In the genomic region with DNA sequence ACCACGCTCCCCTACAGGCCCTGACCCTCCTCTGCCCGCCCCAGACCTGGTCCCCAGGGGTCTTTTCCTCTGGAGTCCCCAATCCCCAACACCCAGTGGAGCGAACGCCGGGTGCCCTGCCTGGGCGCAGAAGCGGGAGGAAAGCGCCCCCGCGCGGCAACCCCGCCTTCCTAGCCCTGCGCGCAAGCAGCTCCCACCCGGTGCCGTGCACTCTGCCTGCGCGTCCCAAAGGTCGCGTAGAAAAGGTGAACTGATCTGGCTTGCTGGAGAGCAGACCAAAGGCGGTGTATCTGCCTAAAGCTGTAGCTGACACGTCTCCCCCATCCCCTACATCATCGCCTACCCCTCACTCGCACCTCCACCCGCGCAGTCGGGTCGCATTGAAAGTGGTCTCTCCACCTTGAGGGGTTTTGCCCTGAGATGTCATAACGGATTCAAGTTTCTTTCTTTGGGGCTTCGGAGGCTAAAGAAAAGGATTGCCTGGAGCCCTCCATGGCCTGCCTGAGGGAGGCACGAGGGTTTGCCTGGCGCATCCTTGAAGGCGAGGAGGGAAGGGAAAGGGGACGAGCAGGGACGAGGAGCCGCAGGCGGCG, we compare ENCODE assay signal across 9 cellular contexts. TPM values are rescaled to one million over a fixed set of nuclear protein-coding genes. Genes with fewer than 3 reads are reported as not detected.
DNase-seq lines count a peak whose midpoint lies in the region; ATAC-seq and TF ChIP-seq lines count a peak whose summit lies in the region.
"Had no signal": no experiment of that assay in that cellular context is flagged by ENCODE, and none has a peak within 500 bp of the region (broad histone marks: within the 10 kb centered on the region; RNA-seq: fewer than 3 reads in every experiment).

No MANE protein-coding gene starts in this region.

- H4K91ac ChIP-seq in trophoblast cell (ENCODE audit: low read depth, low read length), result no peak overlapping the region

- H4K8ac ChIP-seq in trophoblast cell (ENCODE audit: low read depth, low read length), result no peak overlapping the region

- ATAC-seq in T-helper 17 cell, result peak; percentile 57
- no peak for ATAC-seq in GM21367 (IDR thresholded peaks at IDR 0.05; ENCODE audit: unreplicated experiment)
- no peak for ATAC-seq in HG03039 (IDR thresholded peaks at IDR 0.05; ENCODE audit: unreplicated experiment)

- WGBS in trophoblast cell (ENCODE audit: extremely low coverage, insufficient coverage, insufficient read length), result no CpG with 5 or more reads among the region's 38 CpGs

- H3K9me3 Mint-ChIP-seq in endothelial cell (ENCODE audit: unreplicated experiment), result no peaks in the 10 kb centered on the region

- H2BK12ac ChIP-seq in trophoblast cell (ENCODE audit: low read length), result no peak overlapping the region

- no peak overlapping the region for H3K23ac ChIP-seq in trophoblast cell (ENCODE audit: low read length)

- H3K27me3 ChIP-seq in trophoblast cell (ENCODE audit: insufficient read depth, low read length), result peaks cover 74% of the 10 kb centered on the region

- H4K12ac ChIP-seq in trophoblast cell (ENCODE audit: low read depth, low read length), result no peak overlapping the region

- peak overlapping the region; percentile 9 for H3K4me2 ChIP-seq in trophoblast cell (ENCODE audit: low read length)

- peak; percentile 41 for TF ChIP-seq CTCF in endothelial cell (IDR thresholded peaks at IDR 0.05; ENCODE audit: unreplicated experiment)

- H3K14ac ChIP-seq in trophoblast cell (ENCODE audit: low read length), result no peak overlapping the region

- no peak overlapping the region for H3K18ac ChIP-seq in trophoblast cell (ENCODE audit: low read length)

- H3K79me1 ChIP-seq in trophoblast cell (ENCODE audit: low read length), result no peaks in the 10 kb centered on the region

- peaks cover 30 to 35% of the 10 kb centered on the region in 2 experiments for H3K4me1 ChIP-seq in trophoblast cell (ENCODE audit: control insufficient read depth in 1 of 2, insufficient read depth in 2 of 2, low read length in 2 of 2)

- peak overlapping the region; percentile 84 for H3K4me3 Mint-ChIP-seq in T-helper 17 cell
- peak overlapping the region; percentile 80 for H3K4me3 Mint-ChIP-seq in endothelial cell (ENCODE audit: unreplicated experiment)

- H3K4me3 ChIP-seq in trophoblast cell (ENCODE audit: low read depth, low read length), result no peak overlapping the region

- no peak overlapping the region for H2BK120ac ChIP-seq in trophoblast cell (ENCODE audit: insufficient read depth, low read length, poor library complexity)

- H2AFZ ChIP-seq in trophoblast cell (ENCODE audit: insufficient read depth, low read length, poor library complexity), result no peak overlapping the region

- no peak overlapping the region for H2AK5ac ChIP-seq in trophoblast cell (ENCODE audit: low read length)

- peaks cover 92% of the 10 kb centered on the region for H3K27me3 Mint-ChIP-seq in T-helper 17 cell
- H3K27me3 Mint-ChIP-seq in endothelial cell (ENCODE audit: unreplicated experiment), result peaks cover 44% of the 10 kb centered on the region

- no peak overlapping the region for H3K4ac ChIP-seq in trophoblast cell (ENCODE audit: low read depth, low read length)

- DNase-seq in D341Med (ENCODE audit: low spot score), result peak; percentile 72
- no peak for DNase-seq in T-helper 17 cell
- peak; percentile 57 for DNase-seq in endothelial cell (ENCODE audit: low spot score)
- no peak for DNase-seq in trophoblast cell
- DNase-seq in inferior parietal cortex (ENCODE audit: extremely low spot score), result no peak
- no peak for DNase-seq in NCI-H1417 treated with DMSO at 0.1 percent for 48 hours (lab: John Stamatoyannopoulos, UW)
- DNase-seq: activated CD4-positive, CD25-positive, alpha-beta regulatory T cell had no signal

- H3K4me1 Mint-ChIP-seq in T-helper 17 cell (peaks cover 36% of the 10 kb centered on the region), endothelial cell (ENCODE audit: unreplicated experiment) (peaks cover 48% of the 10 kb centered on the region)

- H2BK5ac ChIP-seq in trophoblast cell (ENCODE audit: low read depth, low read length, poor library complexity), result no peak overlapping the region

- H3K36me3 ChIP-seq in trophoblast cell (ENCODE audit: control insufficient read depth in 1 of 2, insufficient read depth in 2 of 2, low read length in 2 of 2), result no peaks in the 10 kb centered on the region

- H3K79me2 ChIP-seq in trophoblast cell (ENCODE audit: control insufficient read depth, insufficient read depth, low read length, poor library complexity), result no peaks in the 10 kb centered on the region

- H3K36me3 Mint-ChIP-seq in T-helper 17 cell (ENCODE audit: low read depth) (peaks cover 13% of the 10 kb centered on the region), endothelial cell (ENCODE audit: low read depth, unreplicated experiment) (peaks cover 56% of the 10 kb centered on the region)

- H3K9ac ChIP-seq in trophoblast cell (ENCODE audit: low read length), result no peak overlapping the region

- H3K27ac Mint-ChIP-seq in T-helper 17 cell, result peak overlapping the region; percentile 80
- peak overlapping the region; percentile 16 for H3K27ac Mint-ChIP-seq in endothelial cell (ENCODE audit: unreplicated experiment)

- H3K9me3 ChIP-seq in T-helper 17 cell (ENCODE audit: control insufficient read depth, low read length, poor library complexity, severe bottlenecking) (no peaks in the 10 kb centered on the region), trophoblast cell (ENCODE audit: insufficient read depth, low read depth, low read length) (peaks cover 10% of the 10 kb centered on the region)

- H3K27ac ChIP-seq in trophoblast cell (ENCODE audit: low read depth, low read length), result no peak overlapping the region

RNA-seq across cellular contexts. Expression of gene GAD1, which starts 5.7 kb away (rescaled TPM):
- total RNA-seq in T-helper 17 cell, result not detected
- 129 TPM for total RNA-seq in endothelial cell (ENCODE audit: unreplicated experiment)
- 0.44 and 0.51 TPM in 2 replicates for polyA plus RNA-seq in trophoblast cell (2013)

RNA-seq across cellular contexts. Expression of gene ERICH2, which starts 52.2 kb away (rescaled TPM):
- not detected for total RNA-seq in T-helper 17 cell
- total RNA-seq in endothelial cell (ENCODE audit: unreplicated experiment), result 1.6 TPM
- polyA plus RNA-seq in trophoblast cell (2013), result 0.21 and 0.45 TPM in 2 replicates

Comparison
In these comparisons a context has a peak if more than half of its experiments do, and no peak if none do; other contexts are left out.
1. DNase-seq: peak in D341Med (single experiment) and endothelial cell (single experiment); none in T-helper 17 cell (0 of 3), trophoblast cell (0 of 2), inferior parietal cortex (single experiment) and NCI-H1417 treated with DMSO at 0.1 percent for 48 hours (single experiment).
2. RNA of gene GAD1, which starts 5.7 kb away (total RNA-seq): 129 TPM in endothelial cell (single experiment); not detected in T-helper 17 cell; every median in the first group is over 100 times any median in the second.